In genomic region chr19:7619671-7620441, GRCh38 we compare ENCODE assay signal across 11 cellular contexts. TPM values are rescaled to one million over a fixed set of nuclear protein-coding genes. Genes with fewer than 3 reads are reported as not detected.
DNase-seq lines count a peak whose midpoint lies in the region; ATAC-seq and TF ChIP-seq lines count a peak whose summit lies in the region.
"Had no signal": no experiment of that assay in that cellular context is flagged by ENCODE, and none has a peak within 500 bp of the region (broad histone marks: within the 10 kb centered on the region; RNA-seq: fewer than 3 reads in every experiment).

No MANE protein-coding gene starts in this region.

- no peaks in the 10 kb centered on the region for H3K9me3 ChIP-seq in mucosa of rectum (ENCODE audit: control insufficient read depth in 2 of 2, low read length in 2 of 2)

- DNase-seq in chondrocyte (ENCODE audit: low spot score) (peak; percentile 94), KBM-7 (no peak)
- no peak for DNase-seq in stimulated activated naive CD4-positive, alpha-beta T cell treated with Interleukin-2 at 50 U/mL for 16 hours (lab: John Stamatoyannopoulos, UW)
- DNase-seq: activated gamma-delta T cell, NCI-H187 treated with DMSO at 0.1 percent for 48 hours, NCI-H524 treated with DMSO at 0.1 percent for 48 hours had no signal

- TF ChIP-seq CTCF in C4-2B (conservative IDR thresholded peaks at IDR 0.05) (no peak), chondrocyte (IDR thresholded peaks at IDR 0.05) (no peak)

- H3K9ac ChIP-seq in mucosa of rectum (ENCODE audit: low read depth in 1 of 2, low read length in 2 of 2): no peak overlapping the region

- no peak overlapping the region for H3K4me3 ChIP-seq in mucosa of rectum (ENCODE audit: low read length in 2 of 2)

- peaks cover 16% of the 10 kb centered on the region for H3K36me3 Mint-ChIP-seq in chondrocyte (ENCODE audit: low read depth)
- H3K36me3 Mint-ChIP-seq: natural killer cell treated with Interleukin-12 subunit alpha and Interleukin-12 subunit beta and Interleukin-15 and Interleukin-18, amount 100 ng/mL, for 72 hours had no signal

- ATAC-seq in GM21529 (IDR thresholded peaks at IDR 0.05; ENCODE audit: unreplicated experiment): no peak
- ATAC-seq: natural killer cell treated with Interleukin-12 subunit alpha and Interleukin-12 subunit beta and Interleukin-15 and Interleukin-18, amount 100 ng/mL, for 72 hours; WTC11 had no signal

- in situ Hi-C loops in KBM-7 (cut with MboI; ENCODE audit: low pct_unique_long_range_greater_than_20kb, low sequenced_read_pairs): no loop called here

- no peaks in the 10 kb centered on the region for H3K27me3 Mint-ChIP-seq in chondrocyte (ENCODE audit: low read depth)
- H3K27me3 Mint-ChIP-seq: natural killer cell treated with Interleukin-12 subunit alpha and Interleukin-12 subunit beta and Interleukin-15 and Interleukin-18, amount 100 ng/mL, for 72 hours had no signal

- H3K27ac Mint-ChIP-seq in chondrocyte (ENCODE audit: unreplicated experiment): no peak overlapping the region
- H3K27ac Mint-ChIP-seq: natural killer cell treated with Interleukin-12 subunit alpha and Interleukin-12 subunit beta and Interleukin-15 and Interleukin-18, amount 100 ng/mL, for 72 hours; WTC11 had no signal

- no peak overlapping the region for H3K4me3 Mint-ChIP-seq in chondrocyte (ENCODE audit: unreplicated experiment)
- H3K4me3 Mint-ChIP-seq: natural killer cell treated with Interleukin-12 subunit alpha and Interleukin-12 subunit beta and Interleukin-15 and Interleukin-18, amount 100 ng/mL, for 72 hours; WTC11 had no signal

- no peaks in the 10 kb centered on the region for H3K9me3 Mint-ChIP-seq in chondrocyte (ENCODE audit: low read depth)
- H3K9me3 Mint-ChIP-seq: natural killer cell treated with Interleukin-12 subunit alpha and Interleukin-12 subunit beta and Interleukin-15 and Interleukin-18, amount 100 ng/mL, for 72 hours; WTC11 had no signal

- H3K27me3 ChIP-seq in mucosa of rectum (ENCODE audit: control insufficient read depth in 2 of 2, insufficient read depth in 2 of 2, low read length in 2 of 2): no peaks in the 10 kb centered on the region

- H3K4me1 Mint-ChIP-seq in chondrocyte (ENCODE audit: low read depth): no peaks in the 10 kb centered on the region
- H3K4me1 Mint-ChIP-seq: WTC11 had no signal

- peak overlapping the region; percentile 98 for H3K27ac ChIP-seq in C4-2B
- H3K27ac ChIP-seq in mucosa of rectum (ENCODE audit: low read depth in 2 of 2, low read length in 2 of 2): peak overlapping the region; percentile 80 to 83

- H3K36me3 ChIP-seq in mucosa of rectum (ENCODE audit: control insufficient read depth in 2 of 2, insufficient read depth in 2 of 2, low read length in 2 of 2): peaks cover 43 to 50% of the 10 kb centered on the region in 2 donors

- H3K4me1 ChIP-seq in mucosa of rectum (ENCODE audit: control insufficient read depth in 2 of 2, insufficient read depth in 2 of 2, low read length in 2 of 2): peaks cover 15 to 20% of the 10 kb centered on the region in 2 donors

RNA-seq across cellular contexts. Expression of gene XAB2, which starts 9.5 kb away (rescaled TPM):
- total RNA-seq in chondrocyte: 26.7 to 29.8 TPM (median 27.4 TPM) in 3 replicates

RNA-seq across cellular contexts. Expression of gene PET100, which starts 9.7 kb away (rescaled TPM):
- 78.8 to 113 TPM (median 80.7 TPM) in 3 replicates for total RNA-seq in chondrocyte

RNA-seq across cellular contexts. Expression of gene PCP2, which starts 13.7 kb away (rescaled TPM):
- not detected in 3 replicates for total RNA-seq in chondrocyte

RNA-seq across cellular contexts. Expression of gene STXBP2, which starts 17.1 kb away (rescaled TPM):
- total RNA-seq in chondrocyte: 2.7 to 10.2 TPM (median 8.1 TPM) in 3 replicates

RNA-seq across cellular contexts. Expression of gene CAMSAP3, which starts 24.2 kb away (rescaled TPM):
- 0.41 to 0.42 TPM in 2 of 3 replicates, not detected in the other for total RNA-seq in chondrocyte
